Comparison of ENCODE assay signal across 14 cellular contexts in genomic region chr11:17762309-17762974, GRCh38. TPM values are rescaled to one million over a fixed set of nuclear protein-coding genes. Genes with fewer than 3 reads are reported as not detected.
DNase-seq lines count a peak whose midpoint lies in the region; ATAC-seq and TF ChIP-seq lines count a peak whose summit lies in the region.
"Had no signal": no experiment of that assay in that cellular context is flagged by ENCODE, and none has a peak within 500 bp of the region (broad histone marks: within the 10 kb centered on the region; RNA-seq: fewer than 3 reads in every experiment).

No MANE protein-coding gene starts in this region.

- H3K9me3 ChIP-seq in PC-3 (ENCODE audit: low read length) (no peaks in the 10 kb centered on the region), BE2C (no peaks in the 10 kb centered on the region), prostate gland (no peaks in the 10 kb centered on the region)

- H3K79me2 ChIP-seq in PC-3 (ENCODE audit: low read length) = no peaks in the 10 kb centered on the region

- no TSS peak for BruUV-seq in PC-3 (replicated peaks; lab: Mats Ljungman, UMichigan)

- CTCF ChIA-PET in PC-3 (lab: Charles Lee) = no interaction called here
- CTCF ChIA-PET in activated naive CD4-positive, alpha-beta T cell treated with anti-CD3 and anti-CD28 coated beads, Interleukin-2, amount 10 ng/mL, durations not matched to agents 7 days and 5 days (lab: Charles Lee) = interaction anchor here (2.5 kb wide), 1 partner anchor 217 kb away, joined by 10 read pairs; no protein-coding TSS in a partner anchor

- WGBS in prostate gland = 87% methylated on average over 17 of the region's 17 CpGs

- H3K36me3 ChIP-seq in PC-3 (ENCODE audit: low read depth, low read length) = no peaks in the 10 kb centered on the region
- H3K36me3 ChIP-seq in BE2C = no peaks in the 10 kb centered on the region
- H3K36me3 ChIP-seq in prostate gland = no peaks in the 10 kb centered on the region

- H3K9me3 Mint-ChIP-seq in activated naive CD4-positive, alpha-beta T cell treated with anti-CD3 and anti-CD28 coated beads, Interleukin-2, amount 10 ng/mL, durations not matched to agents 7 days and 5 days = no peaks in the 10 kb centered on the region

- no peak overlapping the region for H3K4me2 ChIP-seq in PC-3 (ENCODE audit: low read length)
- H3K4me2 ChIP-seq: smooth muscle cell had no signal

- no peaks in the 10 kb centered on the region for H3K9me2 ChIP-seq in PC-3 (replicated peaks; ENCODE audit: low read length)

- H3K4me3 Mint-ChIP-seq in activated naive CD4-positive, alpha-beta T cell treated with anti-CD3 and anti-CD28 coated beads, Interleukin-2, amount 10 ng/mL, durations not matched to agents 7 days and 5 days = no peak overlapping the region
- H3K4me3 Mint-ChIP-seq: nephron progenitor cell had no signal

- peaks cover 5% of the 10 kb centered on the region for H3K27me3 Mint-ChIP-seq in activated naive CD4-positive, alpha-beta T cell treated with anti-CD3 and anti-CD28 coated beads, Interleukin-2, amount 10 ng/mL, durations not matched to agents 7 days and 5 days

- no peaks in the 10 kb centered on the region for H3K36me3 Mint-ChIP-seq in activated naive CD4-positive, alpha-beta T cell treated with anti-CD3 and anti-CD28 coated beads, Interleukin-2, amount 10 ng/mL, durations not matched to agents 7 days and 5 days

- H3F3A ChIP-seq in PC-3 (ENCODE audit: low read length, unreplicated experiment) = no peaks in the 10 kb centered on the region

- H4K20me1 ChIP-seq in PC-3 (ENCODE audit: low read length) = no peaks in the 10 kb centered on the region

- intact Hi-C loops in PC-3 (cut with micrococcal nuclease) (no loop called here), prostate gland (cut with DNase I) (loop anchor here (10.0 kb wide), 1 partner anchor 212 kb away; no protein-coding TSS in a partner anchor)

- H3K27me3 ChIP-seq in PC-3 (ENCODE audit: low read length) (no peaks in the 10 kb centered on the region), BE2C (no peaks in the 10 kb centered on the region), prostate gland (replicated peaks; ENCODE audit: insufficient read depth) (no peaks in the 10 kb centered on the region)

- no peak overlapping the region for H3K9ac ChIP-seq in PC-3 (ENCODE audit: low read length)

- POLR2A ChIA-PET in PC-3 (lab: Charles Lee; ENCODE audit: unreplicated experiment) = no interaction called here

- DNase-seq in AG10803 (ENCODE audit: low read depth) = no peak
- peak; percentile 32 for DNase-seq in PC-3
- no peak for DNase-seq in activated naive CD4-positive, alpha-beta T cell treated with anti-CD3 and anti-CD28 coated beads, Interleukin-2, amount 10 ng/mL, durations not matched to agents 7 days and 5 days
- DNase-seq in NCI-H345 treated with DMSO at 0.1 percent for 48 hours (lab: John Stamatoyannopoulos, UW; ENCODE audit: unreplicated experiment) = no peak
- no peak for DNase-seq in BE2C
- no peak for DNase-seq in prostate gland (ENCODE audit: low spot score)
- DNase-seq: amniotic stem cell, DND-41, NCI-H2081, nephron progenitor cell had no signal

- H3K4me1 Mint-ChIP-seq in activated naive CD4-positive, alpha-beta T cell treated with anti-CD3 and anti-CD28 coated beads, Interleukin-2, amount 10 ng/mL, durations not matched to agents 7 days and 5 days = no peaks in the 10 kb centered on the region

- no peak overlapping the region for H3K27ac ChIP-seq in PC-3 (ENCODE audit: low read length)
- no peak overlapping the region for H3K27ac ChIP-seq in prostate gland

- no peak for TF ChIP-seq POLR2A in prostate gland (IDR thresholded peaks at IDR 0.05)

- H2AFZ ChIP-seq in PC-3 (ENCODE audit: low read length) = no peak overlapping the region

- TF ChIP-seq CTCF in AG10803 (conservative IDR thresholded peaks at IDR 0.05; ENCODE audit: low read length) (peak; percentile 10; the same call in 1 of the 2 replicates), PC-3 (conservative IDR thresholded peaks at IDR 0.05; ENCODE audit: low read depth, low read length) (no peak; the same call in 1 of the 2 replicates), BE2C (IDR thresholded peaks at IDR 0.05; ENCODE audit: low read depth, low read length) (no peak), prostate gland (IDR thresholded peaks at IDR 0.05) (no peak)

- no peak overlapping the region for H3K4me3 ChIP-seq in AG10803 (ENCODE audit: low read length)
- H3K4me3 ChIP-seq in PC-3 (ENCODE audit: low read length) = no peak overlapping the region
- no peak overlapping the region for H3K4me3 ChIP-seq in BE2C (ENCODE audit: low read depth, low read length)
- no peak overlapping the region for H3K4me3 ChIP-seq in prostate gland
- H3K4me3 ChIP-seq: smooth muscle cell had no signal

- H3K27ac Mint-ChIP-seq in activated naive CD4-positive, alpha-beta T cell treated with anti-CD3 and anti-CD28 coated beads, Interleukin-2, amount 10 ng/mL, durations not matched to agents 7 days and 5 days = no peak overlapping the region
- H3K27ac Mint-ChIP-seq: nephron progenitor cell had no signal

- H3K4me1 ChIP-seq in PC-3 (ENCODE audit: insufficient read depth, low read length) (0 out of 2 replicates have a peak, but pooled peaks cover 3% of the 10 kb centered on the region), BE2C (peaks cover 11% of the 10 kb centered on the region), prostate gland (replicated peaks) (no peaks in the 10 kb centered on the region)

- peak; percentile 40 for ATAC-seq in GM18909 (IDR thresholded peaks at IDR 0.05; ENCODE audit: poor library complexity, unreplicated experiment)
- ATAC-seq in HG03095 (IDR thresholded peaks at IDR 0.05; ENCODE audit: unreplicated experiment) = peak; percentile 68
- no peak for ATAC-seq in PC-3

RNA-seq across cellular contexts. Expression of gene KCNC1, which starts 27.9 kb away (rescaled TPM):
- total RNA-seq in PC-3 (2014; rRNA removed) (not detected in 2 replicates), prostate gland (1 to 10 TPM in 1 of 2 donors, not detected in 1; 3.0 TPM)
- polyA plus RNA-seq in BE2C (2012; ENCODE audit: insufficient read depth, insufficient read length, low read depth) = 2.9 TPM
- total RNA-seq: smooth muscle cell, ureter had no signal
- polyA plus RNA-seq: smooth muscle cell had no signal

RNA-seq across cellular contexts. Expression of gene MYOD1, which starts 43.1 kb away (rescaled TPM):
- total RNA-seq in PC-3 (2014; rRNA removed) (not detected in 2 replicates), prostate gland (under 1 TPM in 1 of 2 donors, not detected in 1; 0.28 TPM)
- not detected for polyA plus RNA-seq in BE2C (2012; ENCODE audit: insufficient read depth, insufficient read length, low read depth)
- total RNA-seq: smooth muscle cell, ureter had no signal
- polyA plus RNA-seq: smooth muscle cell had no signal
